Comparison of ENCODE assay signal across 9 cellular contexts in genomic region chr11:27282141-27282590, GRCh38.
DNase-seq lines count a peak whose midpoint lies in the region; ATAC-seq and TF ChIP-seq lines count a peak whose summit lies in the region.
"Had no signal": no experiment of that assay in that cellular context is flagged by ENCODE, and none has a peak within 500 bp of the region (broad histone marks: within the 10 kb centered on the region; RNA-seq: fewer than 3 reads in every experiment).

No MANE protein-coding gene starts in this region.

- H3K4me3 ChIP-seq in AG10803 (ENCODE audit: low read length) = no peak overlapping the region
- H3K4me3 ChIP-seq in mucosa of descending colon = no peak overlapping the region

- H3K4me3 Mint-ChIP-seq in activated CD4-positive, alpha-beta T cell treated with anti-CD3 and anti-CD28 coated beads, Interleukin-2, amount 10 ng/mL, durations not matched to agents 7 days and 5 days = no peak overlapping the region
- H3K4me3 Mint-ChIP-seq: activated naive CD8-positive, alpha-beta T cell treated with anti-CD3 and anti-CD28 coated beads, Interleukin-2, amount 10 ng/mL, durations not matched to agents 7 days and 5 days had no signal

- DNase-seq in AG10803 (ENCODE audit: low read depth) = peak; percentile 93
- peak; percentile 91 for DNase-seq in dedifferentiated amniotic fluid mesenchymal stem cell (ENCODE audit: extremely low spot score)
- no peak for DNase-seq in mucosa of descending colon
- DNase-seq in activated CD4-positive, alpha-beta T cell treated with anti-CD3 and anti-CD28 coated beads for 48 hours = no peak
- DNase-seq in activated CD4-positive, alpha-beta T cell treated with anti-CD3 and anti-CD28 coated beads, Interleukin-2, amount 10 ng/mL, durations not matched to agents 7 days and 5 days = no peak
- no peak for DNase-seq in T-helper 2 cell
- no peak for DNase-seq in NCI-H524 (lab: John Stamatoyannopoulos, UW)
- DNase-seq: activated naive CD8-positive, alpha-beta T cell treated with anti-CD3 and anti-CD28 coated beads, Interleukin-2, amount 10 ng/mL, durations not matched to agents 7 days and 5 days had no signal

- no peaks in the 10 kb centered on the region for H3K4me1 ChIP-seq in mucosa of descending colon (ENCODE audit: low read depth)

- no peaks in the 10 kb centered on the region for H3K4me1 Mint-ChIP-seq in activated CD4-positive, alpha-beta T cell treated with anti-CD3 and anti-CD28 coated beads, Interleukin-2, amount 10 ng/mL, durations not matched to agents 7 days and 5 days

- no peak overlapping the region for H3K27ac Mint-ChIP-seq in activated CD4-positive, alpha-beta T cell treated with anti-CD3 and anti-CD28 coated beads, Interleukin-2, amount 10 ng/mL, durations not matched to agents 7 days and 5 days
- H3K27ac Mint-ChIP-seq: activated naive CD8-positive, alpha-beta T cell treated with anti-CD3 and anti-CD28 coated beads, Interleukin-2, amount 10 ng/mL, durations not matched to agents 7 days and 5 days had no signal

- ATAC-seq in HG03095 (IDR thresholded peaks at IDR 0.05; ENCODE audit: unreplicated experiment) (peak; percentile 56), mucosa of descending colon (peak; percentile 29)

- peaks cover 5% of the 10 kb centered on the region for H3K27me3 Mint-ChIP-seq in activated CD4-positive, alpha-beta T cell treated with anti-CD3 and anti-CD28 coated beads, Interleukin-2, amount 10 ng/mL, durations not matched to agents 7 days and 5 days

- CTCF ChIA-PET in activated CD4-positive, alpha-beta T cell treated with anti-CD3 and anti-CD28 coated beads, Interleukin-2, amount 10 ng/mL, durations not matched to agents 7 days and 5 days (lab: Charles Lee) = interaction anchor here (1.4 kb wide), 1 partner anchor 25 kb away, joined by 3 read pairs; no protein-coding TSS in a partner anchor

- H3K9me3 Mint-ChIP-seq in activated CD4-positive, alpha-beta T cell treated with anti-CD3 and anti-CD28 coated beads, Interleukin-2, amount 10 ng/mL, durations not matched to agents 7 days and 5 days = no peaks in the 10 kb centered on the region
- H3K9me3 Mint-ChIP-seq: activated naive CD8-positive, alpha-beta T cell treated with anti-CD3 and anti-CD28 coated beads, Interleukin-2, amount 10 ng/mL, durations not matched to agents 7 days and 5 days had no signal

- POLR2A ChIA-PET in activated CD4-positive, alpha-beta T cell treated with anti-CD3 and anti-CD28 coated beads, Interleukin-2, amount 10 ng/mL, durations not matched to agents 7 days and 5 days (lab: Charles Lee) = no interaction called here

- no peaks in the 10 kb centered on the region for H3K9me3 ChIP-seq in mucosa of descending colon

- H3K36me3 ChIP-seq in mucosa of descending colon (ENCODE audit: low read depth) = no peaks in the 10 kb centered on the region

- no peaks in the 10 kb centered on the region for H3K36me3 Mint-ChIP-seq in activated CD4-positive, alpha-beta T cell treated with anti-CD3 and anti-CD28 coated beads, Interleukin-2, amount 10 ng/mL, durations not matched to agents 7 days and 5 days (ENCODE audit: low read depth)
- H3K36me3 Mint-ChIP-seq: activated naive CD8-positive, alpha-beta T cell treated with anti-CD3 and anti-CD28 coated beads, Interleukin-2, amount 10 ng/mL, durations not matched to agents 7 days and 5 days had no signal

- intact Hi-C loops in mucosa of descending colon (cut with DNase I, micrococcal nuclease) = no loop called here

- TF ChIP-seq CTCF in AG10803 (conservative IDR thresholded peaks at IDR 0.05; ENCODE audit: low read length) (no peak), mucosa of descending colon (IDR thresholded peaks at IDR 0.05) (no peak)

Comparison
In these comparisons a context has a peak if more than half of its experiments do, and no peak if none do; other contexts are left out.
1. DNase-seq: peak in AG10803 (single experiment) and dedifferentiated amniotic fluid mesenchymal stem cell (single experiment); none in mucosa of descending colon (0 of 3), activated CD4-positive, alpha-beta T cell treated with anti-CD3 and anti-CD28 coated beads for 48 hours (single experiment), activated CD4-positive, alpha-beta T cell treated with anti-CD3 and anti-CD28 coated beads, Interleukin-2, amount 10 ng/mL, durations not matched to agents 7 days and 5 days (single experiment), T-helper 2 cell (0 of 5) and NCI-H524 (0 of 2).